Comparison of ENCODE assay signal across 25 cellular contexts in the genomic region with DNA sequence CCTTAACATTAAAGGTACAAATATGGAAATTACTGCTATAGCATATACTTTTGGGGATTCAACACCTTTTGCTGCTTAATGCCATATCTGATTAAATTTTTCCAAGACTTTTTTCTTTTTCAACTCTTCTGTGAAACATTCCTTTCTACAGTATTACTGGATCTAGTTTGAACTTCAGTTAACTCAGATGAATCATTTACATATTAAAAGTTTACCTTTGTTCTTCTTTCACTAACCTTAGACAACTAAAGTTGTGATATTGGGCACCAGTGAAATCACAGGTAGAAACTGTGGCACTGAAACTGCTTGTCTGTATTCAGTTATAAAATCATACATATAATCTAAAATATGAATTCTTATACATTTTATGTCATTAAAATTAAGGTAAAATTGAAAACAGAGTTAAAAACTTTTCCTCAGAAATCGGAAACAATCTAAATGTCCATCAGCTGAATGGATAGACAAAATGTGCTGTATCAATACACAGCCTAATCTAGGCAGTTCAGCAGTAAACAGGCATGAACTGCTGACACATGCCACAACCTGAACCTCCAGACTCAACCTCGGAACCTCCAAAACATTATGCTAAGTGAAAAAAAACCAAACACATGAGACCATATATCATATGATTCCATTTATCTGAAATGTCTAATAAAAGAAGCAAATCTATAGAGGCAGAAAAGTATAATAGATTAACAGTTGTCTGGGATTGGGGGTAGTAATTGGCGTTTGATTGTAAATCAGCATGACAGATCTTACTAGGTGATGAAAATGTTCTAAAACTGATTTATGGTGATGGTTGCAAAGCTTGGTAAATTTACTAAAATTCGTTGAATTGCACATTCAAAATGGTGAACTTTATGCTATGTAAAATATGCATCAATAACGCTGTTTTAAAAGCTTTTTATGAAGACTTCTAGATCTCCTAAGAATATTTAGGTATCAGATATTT. TPM values are rescaled to one million over a fixed set of nuclear protein-coding genes. Genes with fewer than 3 reads are reported as not detected.
DNase-seq lines count a peak whose midpoint lies in the region; ATAC-seq, FAIRE-seq and TF ChIP-seq lines count a peak whose summit lies in the region.
"Had no signal": no experiment of that assay in that cellular context is flagged by ENCODE, and none has a peak within 500 bp of the region (broad histone marks: within the 10 kb centered on the region; RNA-seq: fewer than 3 reads in every experiment).

No MANE protein-coding gene starts in this region.

- POLR2A ChIA-PET in HepG2 (lab: Yijun Ruan, JAX) (no interaction called here), Caco-2 (lab: Charles Lee) (no interaction called here)

- H4K20me1 ChIP-seq in HepG2 (ENCODE audit: insufficient read depth, low read length), result no peaks in the 10 kb centered on the region
- H4K20me1 ChIP-seq: BLaER1 had no signal

- no TSS peak for BruUV-seq in HepG2 (replicated peaks; lab: Mats Ljungman, UMichigan)
- BruUV-seq in Caco-2 (replicated peaks; lab: Mats Ljungman, UMichigan), result no TSS peak

- TF ChIP-seq POLR2A in HepG2 (IDR thresholded peaks at IDR 0.05; ENCODE audit: insufficient read depth in 1 of 2, low read depth in 2 of 2, low read length in 2 of 2), result no peak

- H3K27me3 ChIP-seq in liver (ENCODE audit: control insufficient read depth in 4 of 4, insufficient read depth in 4 of 4, low read length in 3 of 4) (no peaks in the 10 kb centered on the region), HepG2 (ENCODE audit: control insufficient read depth in 1 of 2, insufficient read depth in 2 of 2, low read length in 2 of 2) (no peaks in the 10 kb centered on the region), subcutaneous abdominal adipose tissue (ENCODE audit: control insufficient read depth in 5 of 5, insufficient read depth in 4 of 5, low read length in 5 of 5) (no peaks in the 10 kb centered on the region), Caco-2 (replicated peaks; ENCODE audit: control insufficient read depth, insufficient read depth, low read length) (no peaks in the 10 kb centered on the region)
- H3K27me3 ChIP-seq: BLaER1 had no signal

- ATAC-seq in HepG2 (no peak), left lobe of liver (peak; percentile 76), GM18907 (IDR thresholded peaks at IDR 0.05; ENCODE audit: unreplicated experiment) (no peak), GM21529 (IDR thresholded peaks at IDR 0.05; ENCODE audit: unreplicated experiment) (no peak)
- ATAC-seq: SK-N-SH treated with all-trans-retinoic acid at 6 μM for 48 hours had no signal

- no peak overlapping the region for H3K4me3 Mint-ChIP-seq in Caco-2 (ENCODE audit: unreplicated experiment)
- H3K4me3 Mint-ChIP-seq: CD4-positive, CD25-positive, alpha-beta regulatory T cell; HFFc6 had no signal

- H3K4me2 ChIP-seq in HepG2 (ENCODE audit: low read depth, low read length), result no peak overlapping the region
- H3K4me2 ChIP-seq: BLaER1 had no signal

- peaks cover 3% of the 10 kb centered on the region for H3K79me2 ChIP-seq in HepG2 (ENCODE audit: insufficient read depth, low read length)

- H3K4me1 ChIP-seq in liver (ENCODE audit: control insufficient read depth in 4 of 4, insufficient read depth in 4 of 4, low read length in 3 of 4) (peaks cover 5 to 16% (median 10%) of the 10 kb centered on the region in 4 donors), HepG2 (ENCODE audit: insufficient read depth, low read length) (no peaks in the 10 kb centered on the region), subcutaneous abdominal adipose tissue (ENCODE audit: control insufficient read depth in 5 of 5, insufficient read depth in 5 of 5, low read length in 5 of 5) (peaks cover 0 to 38% (median 32%) of the 10 kb centered on the region in 5 donors), Caco-2 (0 out of 2 replicates have a peak, but pooled peaks cover 5% of the 10 kb centered on the region)

- in situ Hi-C loops in HepG2 (cut with HindIII; ENCODE audit: extremely low pct_ligation_motif_present, low pct_unique_long_range_greater_than_20kb), result no loop called here

- no peak for FAIRE-seq in HepG2 (lab: Jason Lieb, UNC)
- peak; percentile 49 for FAIRE-seq in RCC 7860 (lab: Jason Lieb, UNC)
- FAIRE-seq: HTR-8/SVneo had no signal

- DNase-seq in HepG2 (ENCODE audit: low spot score) (no peak), RCC 7860 (ENCODE audit: low spot score) (no peak), left lobe of liver (ENCODE audit: low spot score) (no peak), Caco-2 (no peak)
- DNase-seq: 8988T; CD4-positive, CD25-positive, alpha-beta regulatory T cell; DMS53; HFFc6; KG1; NCI-H1048; NCI-H1417; NCI-H1694; NCI-H2029 treated with DMSO at 0.1 percent for 48 hours; NCI-H446 treated with DMSO at 0.1 percent for 48 hours; NCI-H526; NCI-H82; NK-92 treated with Interleukin-12 subunit alpha and Interleukin-12 subunit beta, amount 100 ng/mL, for 24 hours had no signal

- TF ChIP-seq CTCF in liver (IDR thresholded peaks at IDR 0.05; ENCODE audit: low read depth, low read length, missing input control) (no peak), HepG2 (CRISPR knock-in tag; IDR thresholded peaks at IDR 0.05) (no peak), Caco-2 (IDR thresholded peaks at IDR 0.05; ENCODE audit: insufficient read depth in 1 of 2, low read depth in 1 of 2, low read length in 1 of 2, severe bottlenecking in 1 of 2, unreplicated experiment in 1 of 2) (no peak)

- intact Hi-C loops in HepG2 (cut with micrococcal nuclease; ENCODE audit: unreplicated experiment) (no loop called here), Caco-2 (cut with micrococcal nuclease; ENCODE audit: unreplicated experiment) (no loop called here)

- 77% methylated on average over 5 of the region's 5 CpGs for WGBS in liver
- 95% methylated on average over 5 of the region's 5 CpGs for WGBS in HepG2 (ENCODE audit: low lambda C conversion rate)

- no peak overlapping the region for H2AFZ ChIP-seq in HepG2 (ENCODE audit: low read length)

- no peaks in the 10 kb centered on the region for H3K36me3 Mint-ChIP-seq in Caco-2 (ENCODE audit: insufficient read depth, unreplicated experiment)
- H3K36me3 Mint-ChIP-seq: CD4-positive, CD25-positive, alpha-beta regulatory T cell had no signal

- no peaks in the 10 kb centered on the region for H3K27me3 Mint-ChIP-seq in Caco-2 (ENCODE audit: insufficient read depth, unreplicated experiment)
- H3K27me3 Mint-ChIP-seq: CD4-positive, CD25-positive, alpha-beta regulatory T cell had no signal

- no peak overlapping the region for H3K27ac ChIP-seq in liver (ENCODE audit: low read depth in 1 of 2, low read length in 2 of 2)
- H3K27ac ChIP-seq in HepG2 (ENCODE audit: extremely low read length, insufficient read depth, low read length), result no peak overlapping the region
- H3K27ac ChIP-seq in subcutaneous abdominal adipose tissue (ENCODE audit: low read depth, low read length), result peak overlapping the region; percentile 42
- H3K27ac ChIP-seq: BLaER1 had no signal

- no peak for TF ChIP-seq RAD21 in liver (IDR thresholded peaks at IDR 0.05)
- no peak for TF ChIP-seq RAD21 in HepG2 (CRISPR knock-in tag; IDR thresholded peaks at IDR 0.05)

- H3K9me3 ChIP-seq in liver (ENCODE audit: control insufficient read depth in 4 of 4, low read length in 3 of 4), result no peaks in the 10 kb centered on the region
- no peaks in the 10 kb centered on the region for H3K9me3 ChIP-seq in HepG2 (ENCODE audit: low read length)
- no peaks in the 10 kb centered on the region for H3K9me3 ChIP-seq in subcutaneous abdominal adipose tissue (ENCODE audit: control insufficient read depth in 5 of 5, low read length in 5 of 5)
- no peaks in the 10 kb centered on the region for H3K9me3 ChIP-seq in Caco-2
- H3K9me3 ChIP-seq: BLaER1 had no signal

- CTCF ChIA-PET in HepG2 (lab: Yijun Ruan, JAX; ENCODE audit: low intra/inter-chr PET ratio, low total read pairs) (no interaction called here), Caco-2 (lab: Charles Lee) (no interaction called here)

- no peak overlapping the region for H3K9ac ChIP-seq in liver (ENCODE audit: low read depth in 1 of 2, low read length in 2 of 2)
- H3K9ac ChIP-seq in HepG2 (ENCODE audit: insufficient read depth, low read depth, low read length), result no peak overlapping the region
- no peak overlapping the region for H3K9ac ChIP-seq in subcutaneous abdominal adipose tissue (ENCODE audit: low read length in 5 of 5)
- H3K9ac ChIP-seq: BLaER1 had no signal

- H3K27ac Mint-ChIP-seq in Caco-2 (ENCODE audit: unreplicated experiment), result no peak overlapping the region
- H3K27ac Mint-ChIP-seq: CD4-positive, CD25-positive, alpha-beta regulatory T cell; HFFc6 had no signal

- peaks cover 7% of the 10 kb centered on the region for H3K4me1 Mint-ChIP-seq in Caco-2 (ENCODE audit: low read depth, unreplicated experiment)

- no peak for TF ChIP-seq EP300 in HepG2 (IDR thresholded peaks at IDR 0.05; ENCODE audit: low read depth in 2 of 2, low read length in 2 of 2)
- TF ChIP-seq EP300 in HepG2 (CRISPR knock-in tag; IDR thresholded peaks at IDR 0.05; ENCODE audit: borderline replicate concordance), result no peak

- no peak overlapping the region for H3K4me3 ChIP-seq in liver (ENCODE audit: low read depth in 1 of 3, low read length in 3 of 3)
- H3K4me3 ChIP-seq in HepG2 (replicated peaks in 1 of 3; ENCODE audit: insufficient read depth in 1 of 3, low read depth in 2 of 3, low read length in 3 of 3), result no peak overlapping the region
- H3K4me3 ChIP-seq in subcutaneous abdominal adipose tissue (ENCODE audit: low read depth in 1 of 5, low read length in 5 of 5), result no peak overlapping the region
- H3K4me3 ChIP-seq in Caco-2 (ENCODE audit: low read depth, low read length), result no peak overlapping the region
- H3K4me3 ChIP-seq: BLaER1 had no signal

- H3K36me3 ChIP-seq in liver (ENCODE audit: control insufficient read depth in 4 of 4, insufficient read depth in 3 of 4, low read depth in 1 of 4, low read length in 3 of 4) (no peaks in the 10 kb centered on the region), HepG2 (replicated peaks in 1 of 2; ENCODE audit: control insufficient read depth in 1 of 2, insufficient read depth in 2 of 2, low read length in 2 of 2) (no peaks in the 10 kb centered on the region; a peak in 1 of 5 replicates), subcutaneous abdominal adipose tissue (ENCODE audit: control insufficient read depth in 5 of 5, insufficient read depth in 5 of 5, low read length in 5 of 5) (peaks cover 0 to 13% (median 3%) of the 10 kb centered on the region in 5 donors), Caco-2 (ENCODE audit: control insufficient read depth, insufficient read depth, low read length) (no peaks in the 10 kb centered on the region)
- H3K36me3 ChIP-seq: BLaER1 had no signal

- H3K9me3 Mint-ChIP-seq in Caco-2 (ENCODE audit: unreplicated experiment), result no peaks in the 10 kb centered on the region
- H3K9me3 Mint-ChIP-seq: CD4-positive, CD25-positive, alpha-beta regulatory T cell; HFFc6 had no signal

RNA-seq across cellular contexts. Expression of a gene that starts 50.0 kb away (rescaled TPM):
- total RNA-seq in liver, result 10 to 100 TPM in 1 of 2 donors, 1 to 10 TPM in 1; 7.6 to 15.7 TPM
- polyA plus RNA-seq in liver, result 1 to 10 TPM; 5.2 to 6.4 TPM
- 13.9 and 14.4 TPM in 2 replicates for total RNA-seq in HepG2 (2016; rRNA removed; fragmentation: Illumina TruSeq; extraction: Trizol)
- total RNA-seq in HepG2 (2016; cell fraction: cytosol; rRNA removed; fragmentation: Illumina TruSeq; extraction: Trizol; ENCODE audit: low read depth), result 46.6 and 50.3 TPM in 2 replicates
- total RNA-seq in HepG2 (2016; cell fraction: insoluble cytoplasmic fraction; rRNA removed; fragmentation: Illumina TruSeq; extraction: Trizol), result 12.2 and 12.9 TPM in 2 replicates
- 42.4 and 46.0 TPM in 2 replicates for total RNA-seq in HepG2 (2016; cell fraction: membrane; rRNA removed; fragmentation: Illumina TruSeq; extraction: Trizol)
- 9.1 and 11.2 TPM in 2 replicates for total RNA-seq in HepG2 (2016; cell fraction: nucleus; rRNA removed; fragmentation: Illumina TruSeq; extraction: Trizol)
- polyA plus RNA-seq in HepG2 (2011; rRNA removed), result 57.4 and 58.3 TPM in 2 replicates
- polyA plus RNA-seq in HepG2 (2011; cell fraction: cytosol; rRNA removed), result 39.7 and 54.9 TPM in 2 replicates
- 20.9 and 23.5 TPM in 2 replicates for polyA plus RNA-seq in HepG2 (2011; cell fraction: nucleus; rRNA removed)
- 46.8 and 53.5 TPM in 2 replicates for polyA plus RNA-seq in HepG2 (2012)
- 43.6 and 44.8 TPM in 2 replicates for polyA plus RNA-seq in HepG2 (2016; cell fraction: cytosol; fragmentation: Illumina TruSeq; extraction: Trizol; ENCODE audit: low read depth)
- 14.1 and 15.7 TPM in 2 replicates for polyA plus RNA-seq in HepG2 (2016; cell fraction: insoluble cytoplasmic fraction; fragmentation: Illumina TruSeq; extraction: Trizol; ENCODE audit: low read depth)
- polyA plus RNA-seq in HepG2 (2016; cell fraction: membrane; fragmentation: Illumina TruSeq; extraction: Trizol; ENCODE audit: low read depth), result 44.6 and 47.3 TPM in 2 replicates
- polyA plus RNA-seq in HepG2 (2016; cell fraction: nucleus; fragmentation: Illumina TruSeq; extraction: Trizol; ENCODE audit: insufficient read depth, low read depth), result 10.1 and 12.7 TPM in 2 replicates
- polyA minus RNA-seq in HepG2 (2011; rRNA and poly(A)+ RNA removed; ENCODE audit: low replicate concordance), result 77.5 and 86.5 TPM in 2 replicates
- polyA minus RNA-seq in HepG2 (2011; cell fraction: cytosol; rRNA and poly(A)+ RNA removed), result 38.8 and 51.7 TPM in 2 replicates
- 98.1 and 113 TPM in 2 replicates for polyA minus RNA-seq in HepG2 (2011; cell fraction: nucleus; rRNA and poly(A)+ RNA removed)
- 7.4 TPM for total RNA-seq in left lobe of liver
- total RNA-seq in Caco-2 (2022), result 15.6 and 22.1 TPM in 2 replicates
- total RNA-seq: G401 had no signal
